Comparison of ENCODE assay signal across 6 cellular contexts in the genomic region with DNA sequence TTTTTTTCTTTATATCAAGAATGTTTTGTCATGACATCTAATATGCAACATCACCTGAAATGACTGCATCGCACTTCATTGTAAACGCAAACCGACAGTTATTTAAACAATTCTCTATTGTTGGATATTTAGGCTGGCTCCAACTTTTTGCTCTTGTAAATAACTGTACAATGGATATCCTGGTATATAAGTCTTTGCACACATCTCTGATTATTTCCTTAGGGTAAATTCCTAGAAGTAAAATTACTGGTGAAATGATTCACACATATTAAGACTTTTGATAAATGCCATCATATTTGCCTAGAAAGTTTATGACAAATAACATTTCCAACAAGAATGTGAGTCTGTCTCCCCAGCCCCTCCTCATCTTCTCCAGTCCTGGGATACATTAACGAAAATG.
"Had no signal": no experiment of that assay in that cellular context is flagged by ENCODE, and none has a peak within 500 bp of the region (broad histone marks: within the 10 kb centered on the region; RNA-seq: fewer than 3 reads in every experiment).

No MANE protein-coding gene starts in this region.

- ATAC-seq: GM23338, K562 had no signal

- H3K4me3 ChIP-seq: GM23338, K562 had no signal

- H3K4me3 Mint-ChIP-seq: GM23338, H9 had no signal

- H3K27ac Mint-ChIP-seq: GM23338, H9 had no signal

- H2AFZ ChIP-seq: GM23338 had no signal

- H3K4me2 ChIP-seq: GM23338 had no signal

- DNase-seq: H9, HCEC 1CT, IMR-90, KG1 had no signal

- H3K9me3 Mint-ChIP-seq: GM23338, H9 had no signal
